28 cellular contexts compared by ENCODE assay signal in the genomic region with DNA sequence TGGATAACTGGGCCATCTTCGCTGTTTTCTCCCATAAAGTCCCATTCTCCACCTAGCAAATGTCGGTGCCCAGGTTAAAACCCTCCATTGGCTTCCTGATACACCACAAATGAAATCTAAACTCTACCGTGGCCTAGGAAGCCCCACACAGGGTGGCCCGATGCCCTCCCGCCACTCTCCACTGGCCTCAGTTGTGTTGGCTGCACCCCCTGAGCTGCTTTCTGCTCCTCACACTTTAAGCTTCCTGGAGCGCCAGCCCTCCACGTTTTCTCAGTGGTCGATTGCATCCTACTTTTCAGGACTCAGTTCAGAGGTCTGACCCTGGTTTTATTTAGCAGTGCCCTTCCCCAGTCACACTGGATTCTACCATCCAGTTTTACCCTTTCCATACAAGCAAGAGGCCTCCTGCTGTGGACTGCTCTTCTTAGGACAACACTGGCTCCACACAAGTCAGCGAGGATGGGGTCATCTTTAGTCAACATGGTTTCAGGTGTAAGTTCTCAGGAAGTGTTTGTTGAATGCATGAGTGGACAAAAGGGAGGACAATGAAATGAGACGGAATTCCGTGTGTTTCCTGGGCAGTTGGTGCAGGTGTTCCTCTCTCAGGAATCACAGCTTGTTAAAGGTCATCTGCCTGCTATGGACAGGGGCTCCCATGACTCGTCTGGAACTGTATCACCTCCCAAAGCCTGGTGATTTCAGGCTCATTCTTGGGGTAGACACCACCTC.
DNase-seq lines count a peak whose midpoint lies in the region; ATAC-seq and TF ChIP-seq lines count a peak whose summit lies in the region.
"Had no signal": no experiment of that assay in that cellular context is flagged by ENCODE, and none has a peak within 500 bp of the region (broad histone marks: within the 10 kb centered on the region; RNA-seq: fewer than 3 reads in every experiment).

No MANE protein-coding gene starts in this region.

- peak overlapping the region; percentile 42 for H3K27ac Mint-ChIP-seq in activated T-cell treated with anti-CD3 and anti-CD28 coated beads, Interleukin-2, amount 50 U/mL, for 24 hours
- peak overlapping the region; percentile 13 for H3K27ac Mint-ChIP-seq in Caco-2 (ENCODE audit: unreplicated experiment)
- H3K27ac Mint-ChIP-seq in activated naive CD8-positive, alpha-beta T cell treated with anti-CD3 and anti-CD28 coated beads for 36 hours: peak overlapping the region; percentile 6
- H3K27ac Mint-ChIP-seq: activated CD4-positive, alpha-beta memory T cell treated with anti-CD3 and anti-CD28 coated beads, Interleukin-2, amount 10 ng/mL, durations not matched to agents 7 days and 5 days; type B pancreatic cell had no signal

- H3K27me3 ChIP-seq in Caco-2 (replicated peaks; ENCODE audit: control insufficient read depth, insufficient read depth, low read length) (no peaks in the 10 kb centered on the region), neuronal stem cell (ENCODE audit: control insufficient read depth in 3 of 3, insufficient read depth in 3 of 3, low read depth in 1 of 3, low read length in 3 of 3) (no peaks in the 10 kb centered on the region)
- H3K27me3 ChIP-seq: gastrocnemius medialis had no signal

- H4K8ac ChIP-seq in neuronal stem cell (ENCODE audit: low read depth, low read length): peak overlapping the region; percentile 21

- H2BK12ac ChIP-seq in neuronal stem cell (ENCODE audit: low read length): no peak overlapping the region

- H3K4me1 ChIP-seq in Caco-2 (peaks cover 16% of the 10 kb centered on the region), neuronal stem cell (ENCODE audit: control insufficient read depth in 2 of 2, insufficient read depth in 1 of 2, low read depth in 1 of 2, low read length in 2 of 2) (peaks cover 4 to 14% of the 10 kb centered on the region in 2 donors)
- H3K4me1 ChIP-seq: gastrocnemius medialis had no signal

- TF ChIP-seq CTCF in Caco-2 (IDR thresholded peaks at IDR 0.05; ENCODE audit: insufficient read depth in 1 of 2, low read depth in 1 of 2, low read length in 1 of 2, severe bottlenecking in 1 of 2, unreplicated experiment in 1 of 2): no peak

- H2AFZ ChIP-seq in neuronal stem cell (ENCODE audit: low read length): no peak overlapping the region
- H2AFZ ChIP-seq: PC-9 had no signal

- CTCF ChIA-PET in Caco-2 (lab: Charles Lee): interaction anchor here (1.7 kb wide), 1 partner anchor 959 kb away, joined by 10 read pairs; no protein-coding TSS in a partner anchor

- no peak overlapping the region for H4K91ac ChIP-seq in neuronal stem cell (ENCODE audit: low read depth, low read length, poor library complexity)

- H2AK5ac ChIP-seq in neuronal stem cell (ENCODE audit: low read depth, low read length): no peak overlapping the region

- POLR2A ChIA-PET in Caco-2 (lab: Charles Lee): interaction anchor here (0.7 kb wide), 1 partner anchor 265 kb away, joined by 3 read pairs; no protein-coding TSS in a partner anchor

- H3K27me3 Mint-ChIP-seq in activated T-cell treated with anti-CD3 and anti-CD28 coated beads, Interleukin-2, amount 50 U/mL, for 24 hours: no peaks in the 10 kb centered on the region
- H3K27me3 Mint-ChIP-seq in activated T-cell treated with anti-CD3 and anti-CD28 coated beads, Interleukin-2, amount 50 U/mL, for 4 hours (ENCODE audit: low read depth): no peaks in the 10 kb centered on the region
- H3K27me3 Mint-ChIP-seq in Caco-2 (ENCODE audit: insufficient read depth, unreplicated experiment): no peaks in the 10 kb centered on the region
- no peaks in the 10 kb centered on the region for H3K27me3 Mint-ChIP-seq in activated naive CD8-positive, alpha-beta T cell treated with anti-CD3 and anti-CD28 coated beads for 36 hours
- H3K27me3 Mint-ChIP-seq: activated CD4-positive, alpha-beta memory T cell treated with anti-CD3 and anti-CD28 coated beads, Interleukin-2, amount 10 ng/mL, durations not matched to agents 7 days and 5 days; type B pancreatic cell had no signal

- WGBS in neuronal stem cell (ENCODE audit: extremely low coverage in 2 of 2, insufficient read length in 2 of 2, insufficient replicate concordance in 1 of 2), 2 donors: no CpG with 5 or more reads among the region's 12 CpGs

- no TSS peak for BruUV-seq in Caco-2 (replicated peaks; lab: Mats Ljungman, UMichigan)

- peaks cover 4% of the 10 kb centered on the region for H3K36me3 ChIP-seq in Caco-2 (ENCODE audit: control insufficient read depth, insufficient read depth, low read length)
- peaks cover 6 to 76% of the 10 kb centered on the region in 2 donors for H3K36me3 ChIP-seq in neuronal stem cell (replicated peaks in 1 of 2; ENCODE audit: control insufficient read depth in 2 of 2, insufficient read depth in 2 of 2, low read length in 2 of 2)
- H3K36me3 ChIP-seq: gastrocnemius medialis, WERI-Rb-1 had no signal

- H3K9me3 ChIP-seq in Caco-2: no peaks in the 10 kb centered on the region
- no peaks in the 10 kb centered on the region for H3K9me3 ChIP-seq in neuronal stem cell (replicated peaks in 1 of 2; ENCODE audit: control insufficient read depth in 2 of 2, insufficient read depth in 1 of 2, low read depth in 1 of 2, low read length in 2 of 2)
- H3K9me3 ChIP-seq: gastrocnemius medialis had no signal

- H2BK15ac ChIP-seq in neuronal stem cell (ENCODE audit: low read length): no peak overlapping the region

- no peak overlapping the region for H3K27ac ChIP-seq in neuronal stem cell (replicated peaks; ENCODE audit: low read length)
- H3K27ac ChIP-seq: gastrocnemius medialis, PC-9, WERI-Rb-1 had no signal

- H2BK120ac ChIP-seq in neuronal stem cell (ENCODE audit: low read depth, low read length): no peak overlapping the region

- ATAC-seq in activated T-cell treated with anti-CD3 and anti-CD28 coated beads, Interleukin-2, amount 50 U/mL, for 4 hours: no peak
- ATAC-seq in GM21786 (IDR thresholded peaks at IDR 0.05; ENCODE audit: unreplicated experiment): no peak
- ATAC-seq: gastrocnemius medialis, left lobe of liver had no signal

- DNase-seq in activated T-cell treated with anti-CD3 and anti-CD28 coated beads, Interleukin-2, amount 50 U/mL, for 24 hours: no peak
- DNase-seq in activated T-cell treated with anti-CD3 and anti-CD28 coated beads, Interleukin-2, amount 50 U/mL, for 4 hours: no peak
- peak in 1 of 2 experiments; percentile 41 for DNase-seq in Caco-2
- DNase-seq in activated naive CD8-positive, alpha-beta T cell treated with anti-CD3 and anti-CD28 coated beads for 36 hours: no peak
- no peak for DNase-seq in neuronal stem cell (ENCODE audit: low spot score)
- no peak for DNase-seq in NAMALWA (ENCODE audit: low spot score)
- DNase-seq in amniotic stem cell (lab: John Stamatoyannopoulos, UW): no peak
- DNase-seq: activated CD4-positive, alpha-beta memory T cell treated with anti-CD3 and anti-CD28 coated beads, Interleukin-2, amount 10 ng/mL, durations not matched to agents 7 days and 5 days; activated naive CD4-positive, alpha-beta T cell; aorta; COR-L47; DMS79 treated with DMSO at 0.1 percent for 48 hours; gastrocnemius medialis; GF-D8; H7; hypothalamus; immature natural killer cell; mesendoderm; NCI-H1105; NCI-H1930; NCI-H526; PC-9; SHP77 treated with DMSO at 0.1 percent for 48 hours; T-helper 9 cell; WERI-Rb-1 had no signal

- H3K4me2 ChIP-seq in neuronal stem cell (ENCODE audit: insufficient read depth, low read length, poor library complexity, severe bottlenecking): no peak overlapping the region
- H3K4me2 ChIP-seq: PC-9 had no signal

- H3K4me3 ChIP-seq in Caco-2 (ENCODE audit: low read depth, low read length): no peak overlapping the region
- H3K4me3 ChIP-seq in neuronal stem cell (ENCODE audit: low read length in 2 of 2): no peak overlapping the region
- H3K4me3 ChIP-seq: gastrocnemius medialis, PC-9 had no signal

- no peak overlapping the region for H2BK5ac ChIP-seq in neuronal stem cell (ENCODE audit: low read length)

- no peak overlapping the region for H3K23ac ChIP-seq in neuronal stem cell (ENCODE audit: low read depth, low read length, poor library complexity)

- intact Hi-C loops in Caco-2 (cut with micrococcal nuclease; ENCODE audit: unreplicated experiment): loop anchor here (5.0 kb wide), 2 partner anchors 126 to 464 kb away; partner anchors contain the start of gene SULF2

- no peak overlapping the region for H3K4me3 Mint-ChIP-seq in activated T-cell treated with anti-CD3 and anti-CD28 coated beads, Interleukin-2, amount 50 U/mL, for 24 hours
- H3K4me3 Mint-ChIP-seq in activated T-cell treated with anti-CD3 and anti-CD28 coated beads, Interleukin-2, amount 50 U/mL, for 4 hours: no peak overlapping the region
- no peak overlapping the region for H3K4me3 Mint-ChIP-seq in Caco-2 (ENCODE audit: unreplicated experiment)
- H3K4me3 Mint-ChIP-seq in activated naive CD8-positive, alpha-beta T cell treated with anti-CD3 and anti-CD28 coated beads for 36 hours: no peak overlapping the region
- H3K4me3 Mint-ChIP-seq: activated CD4-positive, alpha-beta memory T cell treated with anti-CD3 and anti-CD28 coated beads, Interleukin-2, amount 10 ng/mL, durations not matched to agents 7 days and 5 days; immature natural killer cell; type B pancreatic cell had no signal

- H3K18ac ChIP-seq in neuronal stem cell (ENCODE audit: low read length): no peak overlapping the region

- H3K79me1 ChIP-seq in neuronal stem cell (ENCODE audit: low read depth, low read length): no peaks in the 10 kb centered on the region

- H3K9ac ChIP-seq in neuronal stem cell (ENCODE audit: low read depth, low read length, poor library complexity): no peak overlapping the region

- peaks cover 8% of the 10 kb centered on the region for H3K4me1 Mint-ChIP-seq in activated T-cell treated with anti-CD3 and anti-CD28 coated beads, Interleukin-2, amount 50 U/mL, for 24 hours (ENCODE audit: low read depth)
- H3K4me1 Mint-ChIP-seq in activated T-cell treated with anti-CD3 and anti-CD28 coated beads, Interleukin-2, amount 50 U/mL, for 4 hours (ENCODE audit: low read depth): peaks cover 3% of the 10 kb centered on the region
- peaks cover 18% of the 10 kb centered on the region for H3K4me1 Mint-ChIP-seq in Caco-2 (ENCODE audit: low read depth, unreplicated experiment)
- no peaks in the 10 kb centered on the region for H3K4me1 Mint-ChIP-seq in activated naive CD8-positive, alpha-beta T cell treated with anti-CD3 and anti-CD28 coated beads for 36 hours

- H3K36me3 Mint-ChIP-seq in activated T-cell treated with anti-CD3 and anti-CD28 coated beads, Interleukin-2, amount 50 U/mL, for 24 hours (ENCODE audit: low read depth): peaks cover 87% of the 10 kb centered on the region
- H3K36me3 Mint-ChIP-seq in activated T-cell treated with anti-CD3 and anti-CD28 coated beads, Interleukin-2, amount 50 U/mL, for 4 hours (ENCODE audit: insufficient read depth): peaks cover 18% of the 10 kb centered on the region
- peaks cover 73% of the 10 kb centered on the region for H3K36me3 Mint-ChIP-seq in Caco-2 (ENCODE audit: insufficient read depth, unreplicated experiment)
- H3K36me3 Mint-ChIP-seq in activated naive CD8-positive, alpha-beta T cell treated with anti-CD3 and anti-CD28 coated beads for 36 hours: peaks cover 2% of the 10 kb centered on the region

- no peaks in the 10 kb centered on the region for H3K9me3 Mint-ChIP-seq in activated T-cell treated with anti-CD3 and anti-CD28 coated beads, Interleukin-2, amount 50 U/mL, for 24 hours
- H3K9me3 Mint-ChIP-seq in activated T-cell treated with anti-CD3 and anti-CD28 coated beads, Interleukin-2, amount 50 U/mL, for 4 hours: no peaks in the 10 kb centered on the region
- no peaks in the 10 kb centered on the region for H3K9me3 Mint-ChIP-seq in Caco-2 (ENCODE audit: unreplicated experiment)
- no peaks in the 10 kb centered on the region for H3K9me3 Mint-ChIP-seq in activated naive CD8-positive, alpha-beta T cell treated with anti-CD3 and anti-CD28 coated beads for 36 hours
- H3K9me3 Mint-ChIP-seq: activated CD4-positive, alpha-beta memory T cell treated with anti-CD3 and anti-CD28 coated beads, Interleukin-2, amount 10 ng/mL, durations not matched to agents 7 days and 5 days; type B pancreatic cell had no signal

- peak overlapping the region; percentile 22 for H3K14ac ChIP-seq in neuronal stem cell (ENCODE audit: low read length)

- no peak overlapping the region for H3K4ac ChIP-seq in neuronal stem cell (ENCODE audit: low read length)
